In the genomic region with DNA sequence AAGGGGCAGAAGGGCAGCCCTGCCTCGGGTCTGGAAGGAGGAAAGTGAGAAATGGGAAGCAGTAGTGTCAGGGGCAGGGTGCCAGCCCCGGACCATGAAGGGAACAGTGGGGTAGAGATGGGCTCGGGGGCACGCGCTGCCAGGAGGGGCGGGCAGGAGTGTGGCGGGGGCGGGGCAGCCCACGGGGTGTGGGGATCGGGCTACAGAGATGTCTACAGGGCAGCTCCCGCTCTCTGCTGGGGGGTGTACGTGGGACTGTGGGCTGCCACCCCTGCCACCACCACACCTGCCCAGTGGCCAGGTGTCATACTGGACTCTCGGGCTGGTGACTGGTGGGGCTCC, we compare ENCODE assay signal across 24 cellular contexts. TPM values are rescaled to one million over a fixed set of nuclear protein-coding genes. Genes with fewer than 3 reads are reported as not detected.
DNase-seq lines count a peak whose midpoint lies in the region; ATAC-seq and TF ChIP-seq lines count a peak whose summit lies in the region.
"Had no signal": no experiment of that assay in that cellular context is flagged by ENCODE, and none has a peak within 500 bp of the region (broad histone marks: within the 10 kb centered on the region; RNA-seq: fewer than 3 reads in every experiment).

No MANE protein-coding gene starts in this region.

- no peak for TF ChIP-seq CTCF in right atrium auricular region (IDR thresholded peaks at IDR 0.05)
- TF ChIP-seq CTCF in transverse colon (IDR thresholded peaks at IDR 0.05), result no peak
- TF ChIP-seq CTCF in uterus (IDR thresholded peaks at IDR 0.05), result no peak

- TF ChIP-seq POLR2A in transverse colon (IDR thresholded peaks at IDR 0.05) (no peak), uterus (IDR thresholded peaks at IDR 0.05) (no peak)

- DNase-seq in Right ventricle myocardium superior (peak; percentile 22), right atrium auricular region (ENCODE audit: low spot score) (no peak), left ventricle myocardium superior (peak; percentile 13), transverse colon (no peak), uterus (no peak), islet precursor cell (no peak)
- DNase-seq: 8988T; C1 segment of cervical spinal cord; DMS53; GDM1; MG63; NCI-H1092; NCI-H1436; NCI-H2029; NCI-H226; NCI-H510A treated with DMSO at 0.1 percent for 48 hours; NCI-H774; NK-92 treated with Interleukin-12 subunit alpha and Interleukin-12 subunit beta, amount 100 ng/mL, for 24 hours had no signal

- H3K36me3 ChIP-seq in right atrium auricular region, result no peaks in the 10 kb centered on the region
- peaks cover 5 to 11% of the 10 kb centered on the region in 2 donors for H3K36me3 ChIP-seq in mucosa of rectum (ENCODE audit: control insufficient read depth in 2 of 2, insufficient read depth in 2 of 2, low read length in 2 of 2)
- H3K36me3 ChIP-seq in transverse colon, result no peaks in the 10 kb centered on the region
- H3K36me3 ChIP-seq in uterus, result no peaks in the 10 kb centered on the region
- H3K36me3 ChIP-seq: HAP-1, MG63 had no signal

- in situ Hi-C loops in transverse colon (cut with MboI; ENCODE audit: low pct_ligation_motif_present in 1 of 4, low pct_unique_long_range_greater_than_20kb in 1 of 4, low sequenced_read_pairs in 3 of 4), result no loop called here

- TF ChIP-seq EP300 in transverse colon (IDR thresholded peaks at IDR 0.05; ENCODE audit: low read depth), result no peak

- 82 to 97% methylated on average over 6 to 13 of the region's 13 CpGs for WGBS in transverse colon (ENCODE audit: low coverage in 1 of 2), 2 donors

- ATAC-seq in Right ventricle myocardium superior (ENCODE audit: poor library complexity) (no peak), left ventricle myocardium superior (no peak), GM18520 (IDR thresholded peaks at IDR 0.05; ENCODE audit: unreplicated experiment) (no peak)
- ATAC-seq: K562 had no signal

- intact Hi-C loops in Right ventricle myocardium superior (cut with DNase I) (no loop called here), left ventricle myocardium superior (cut with micrococcal nuclease) (no loop called here), transverse colon (cut with DNase I; ENCODE audit: low total_unique reads) (no loop called here), uterus (cut with DNase I; ENCODE audit: low total_unique reads) (no loop called here)

- H3K9ac ChIP-seq in mucosa of rectum (ENCODE audit: low read depth in 1 of 2, low read length in 2 of 2), result peak overlapping the region in 1 of 2 donors; percentile 81

- no peak overlapping the region for H3K4me3 ChIP-seq in right atrium auricular region
- H3K4me3 ChIP-seq in mucosa of rectum (ENCODE audit: low read length in 2 of 2), result no peak overlapping the region
- no peak overlapping the region for H3K4me3 ChIP-seq in transverse colon
- no peak overlapping the region for H3K4me3 ChIP-seq in uterus
- H3K4me3 ChIP-seq: HAP-1, K562, MG63, SJSA1 had no signal

- H3K4me1 ChIP-seq in right atrium auricular region, result peaks cover 0 to 31% of the 10 kb centered on the region in 2 donors
- peaks cover 43 to 48% of the 10 kb centered on the region in 2 donors for H3K4me1 ChIP-seq in mucosa of rectum (ENCODE audit: control insufficient read depth in 2 of 2, insufficient read depth in 2 of 2, low read length in 2 of 2)
- peaks cover 23 to 47% (median 43%) of the 10 kb centered on the region in 4 donors for H3K4me1 ChIP-seq in transverse colon
- no peaks in the 10 kb centered on the region for H3K4me1 ChIP-seq in uterus
- H3K4me1 ChIP-seq: HAP-1 had no signal

- H3K27ac ChIP-seq in right atrium auricular region (no peak overlapping the region), mucosa of rectum (ENCODE audit: low read depth in 2 of 2, low read length in 2 of 2) (peak overlapping the region; percentile 92 to 94), transverse colon (peak overlapping the region in 3 of 4 donors; percentile 92 to 93 (median 92)), uterus (no peak overlapping the region)

- H3K9me3 ChIP-seq in right atrium auricular region (no peaks in the 10 kb centered on the region), mucosa of rectum (ENCODE audit: control insufficient read depth in 2 of 2, low read length in 2 of 2) (no peaks in the 10 kb centered on the region), transverse colon (no peaks in the 10 kb centered on the region), uterus (no peaks in the 10 kb centered on the region)
- H3K9me3 ChIP-seq: HAP-1, MG63, SJSA1 had no signal

- H3K27me3 ChIP-seq in right atrium auricular region (no peaks in the 10 kb centered on the region), mucosa of rectum (ENCODE audit: control insufficient read depth in 2 of 2, insufficient read depth in 2 of 2, low read length in 2 of 2) (no peaks in the 10 kb centered on the region), transverse colon (no peaks in the 10 kb centered on the region), uterus (no peaks in the 10 kb centered on the region)
- H3K27me3 ChIP-seq: MG63, SJSA1 had no signal

RNA-seq across cellular contexts. Expression of a gene that starts 7.4 kb away (rescaled TPM):
- 0.89 TPM for total RNA-seq in Right ventricle myocardium superior
- 1 to 10 TPM in 1 of 2 donors, under 1 TPM in 1; 0.22 to 1.5 TPM for total RNA-seq in right atrium auricular region
- total RNA-seq in left ventricle myocardium superior, result 1.7 TPM
- total RNA-seq in transverse colon, result 100 to 1,000 TPM; 104 to 240 (median 145) TPM
- 1 to 10 TPM in 2 of 4 donors, under 1 TPM in 1, not detected in 1; 0.29 to 2.3 (median 1.2) TPM for total RNA-seq in uterus
- total RNA-seq: LHCN-M2 had no signal

Comparison
In these comparisons a context has a peak if more than half of its experiments do, and no peak if none do; other contexts are left out.
1. DNase-seq: peak in Right ventricle myocardium superior (single experiment) and left ventricle myocardium superior (single experiment); none in right atrium auricular region (single experiment), transverse colon (single experiment), uterus (0 of 2) and islet precursor cell (single experiment).
2. H3K27ac ChIP-seq: peak in mucosa of rectum (2 of 2) and transverse colon (3 of 4); none in right atrium auricular region (0 of 2) and uterus (0 of 2).
3. RNA of a gene that starts 7.4 kb away (total RNA-seq): 104 to 240 TPM in transverse colon; 1.7 TPM in left ventricle myocardium superior (single experiment), 0.22 to 1.5 TPM in right atrium auricular region, 0.29 to 2.3 TPM in uterus and 0.89 TPM in Right ventricle myocardium superior (single experiment); every median in the first group is over 10 times any median in the second.